Comparison of ENCODE assay signal across 9 cellular contexts in the genomic region with DNA sequence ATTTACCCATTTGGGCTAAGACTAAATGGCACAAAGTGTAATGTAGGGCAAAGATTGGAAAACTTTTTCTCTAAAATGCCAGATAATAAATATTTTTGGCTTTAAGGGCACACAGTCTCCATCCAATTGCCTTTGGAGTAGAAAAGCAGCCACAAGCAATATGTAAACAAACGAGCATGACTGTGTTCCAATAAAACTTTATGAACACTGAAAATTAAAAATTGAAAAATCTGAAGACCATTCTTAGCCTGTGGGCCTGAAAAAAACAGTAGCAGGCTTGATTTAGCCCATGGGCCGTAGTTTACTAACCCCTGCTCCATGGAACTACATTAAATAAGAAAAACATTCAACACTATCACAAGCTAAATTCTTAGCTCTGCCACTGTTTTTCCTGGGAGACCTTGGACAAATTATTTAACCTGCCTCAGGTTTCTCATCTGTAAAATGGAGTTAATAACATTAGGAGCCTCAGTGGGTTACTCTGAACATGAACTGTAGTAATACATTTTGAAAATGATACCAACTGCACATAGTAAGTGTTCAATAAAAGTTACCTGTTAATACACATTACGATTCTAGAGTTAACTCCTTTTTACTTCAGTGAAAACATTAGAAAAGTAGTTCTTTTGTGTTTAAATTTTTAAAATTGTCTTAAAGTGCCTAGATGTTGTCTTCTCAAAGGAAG. TPM values are rescaled to one million over a fixed set of nuclear protein-coding genes. Genes with fewer than 3 reads are reported as not detected.
DNase-seq lines count a peak whose midpoint lies in the region; ATAC-seq, FAIRE-seq and TF ChIP-seq lines count a peak whose summit lies in the region.
"Had no signal": no experiment of that assay in that cellular context is flagged by ENCODE, and none has a peak within 500 bp of the region (broad histone marks: within the 10 kb centered on the region; RNA-seq: fewer than 3 reads in every experiment).

No MANE protein-coding gene starts in this region.

- H2BK5ac ChIP-seq in mesenchymal stem cell (ENCODE audit: low read depth, low read length, poor library complexity, severe bottlenecking), result no peak overlapping the region

- H4K91ac ChIP-seq in mesenchymal stem cell (ENCODE audit: low read length), result no peak overlapping the region

- H4K20me1 ChIP-seq in astrocyte (ENCODE audit: insufficient read depth, low read length), result no peaks in the 10 kb centered on the region

- no peaks in the 10 kb centered on the region for H3K27me3 Mint-ChIP-seq in astrocyte (ENCODE audit: low read depth, unreplicated experiment)

- H4K8ac ChIP-seq in mesenchymal stem cell (ENCODE audit: low read length), result no peak overlapping the region

- FAIRE-seq in astrocyte (lab: Jason Lieb, UNC), result no peak

- WGBS in mesenchymal stem cell, result 88% methylated on average over 2 of the region's 3 CpGs

- peak overlapping the region; percentile 82 for H3K4me3 Mint-ChIP-seq in astrocyte (ENCODE audit: unreplicated experiment)

- H3K36me3 ChIP-seq in left ventricle myocardium inferior (no peaks in the 10 kb centered on the region), astrocyte (ENCODE audit: insufficient read depth, low read length) (no peaks in the 10 kb centered on the region), mesenchymal stem cell (ENCODE audit: control insufficient read depth in 1 of 2, insufficient read depth in 2 of 2, low read depth in 1 of 2, low read length in 2 of 2) (no peaks in the 10 kb centered on the region), vagina (no peaks in the 10 kb centered on the region)

- no peak overlapping the region for H3K4ac ChIP-seq in mesenchymal stem cell (ENCODE audit: low read depth in 1 of 2, low read length in 2 of 2)

- DNase-seq in left ventricle myocardium inferior, result no peak
- no peak for DNase-seq in left cardiac atrium
- DNase-seq in astrocyte (ENCODE audit: low read depth), result no peak
- no peak for DNase-seq in mesenchymal stem cell
- DNase-seq in vagina (ENCODE audit: extremely low spot score in 2 of 2), result no peak
- DNase-seq in caudate nucleus (lab: John Stamatoyannopoulos, UW), result no peak
- no peak for DNase-seq in DMS153 (lab: John Stamatoyannopoulos, UW)
- DNase-seq: DMS79 had no signal

- H3K9ac ChIP-seq in astrocyte (ENCODE audit: low read length), result no peak overlapping the region
- H3K9ac ChIP-seq in mesenchymal stem cell (ENCODE audit: low read length), result peak overlapping the region; percentile 89

- TF ChIP-seq POLR2A in vagina (IDR thresholded peaks at IDR 0.05), result no peak

- H3K4me1 ChIP-seq in left ventricle myocardium inferior, result peaks cover 49% of the 10 kb centered on the region
- peaks cover 4% of the 10 kb centered on the region for H3K4me1 ChIP-seq in astrocyte (ENCODE audit: insufficient read depth, low read length)
- H3K4me1 ChIP-seq in mesenchymal stem cell (ENCODE audit: control insufficient read depth, insufficient read depth, low read depth, low read length), result peaks cover 5% of the 10 kb centered on the region
- H3K4me1 ChIP-seq in vagina, result peaks cover 37% of the 10 kb centered on the region

- TF ChIP-seq CTCF in left ventricle myocardium inferior (IDR thresholded peaks at IDR 0.05; ENCODE audit: borderline replicate concordance), result no peak
- TF ChIP-seq CTCF in astrocyte (IDR thresholded peaks at IDR 0.05; ENCODE audit: insufficient read depth, low read depth, low read length), result no peak
- TF ChIP-seq CTCF in vagina (IDR thresholded peaks at IDR 0.05), result no peak

- peaks cover 4% of the 10 kb centered on the region for H3K36me3 Mint-ChIP-seq in astrocyte (ENCODE audit: low read depth, unreplicated experiment)

- H3K79me2 ChIP-seq in astrocyte (ENCODE audit: insufficient read depth, low read length), result no peaks in the 10 kb centered on the region

- H3K27ac Mint-ChIP-seq in astrocyte (ENCODE audit: unreplicated experiment), result no peak overlapping the region

- H3K4me3 ChIP-seq in left ventricle myocardium inferior (peak overlapping the region; percentile 78), astrocyte (ENCODE audit: insufficient read depth, low read depth, low read length) (no peak overlapping the region), mesenchymal stem cell (ENCODE audit: insufficient read depth in 1 of 2, low read depth in 1 of 2, low read length in 2 of 2) (peak overlapping the region in 1 of 2 experiments; percentile 98), vagina (peak overlapping the region; percentile 76 to 100)

- H3K27me3 ChIP-seq in left ventricle myocardium inferior (ENCODE audit: low read depth) (no peaks in the 10 kb centered on the region), astrocyte (ENCODE audit: insufficient read depth, low read length) (no peaks in the 10 kb centered on the region), mesenchymal stem cell (ENCODE audit: control insufficient read depth in 1 of 2, insufficient read depth in 1 of 2, low read length in 2 of 2) (no peaks in the 10 kb centered on the region), vagina (no peaks in the 10 kb centered on the region)

- no peaks in the 10 kb centered on the region for H3K9me3 Mint-ChIP-seq in astrocyte (ENCODE audit: unreplicated experiment)

- intact Hi-C loops in left ventricle myocardium inferior (cut with micrococcal nuclease) (no loop called here), left cardiac atrium (cut with DNase I) (no loop called here), vagina (cut with DNase I) (no loop called here)

- H3K27ac ChIP-seq in left ventricle myocardium inferior (replicated peaks) (peak overlapping the region; percentile 91), astrocyte (ENCODE audit: low read depth, low read length) (no peak overlapping the region), mesenchymal stem cell (ENCODE audit: low read length, poor library complexity, severe bottlenecking) (no peak overlapping the region), vagina (peak overlapping the region; percentile 94), caudate nucleus (ENCODE audit: low read depth, low read length) (no peak overlapping the region)

- H3K9me3 ChIP-seq in left ventricle myocardium inferior (replicated peaks), result no peaks in the 10 kb centered on the region
- no peaks in the 10 kb centered on the region for H3K9me3 ChIP-seq in astrocyte (ENCODE audit: insufficient read depth, low read depth, low read length)
- no peaks in the 10 kb centered on the region for H3K9me3 ChIP-seq in mesenchymal stem cell (ENCODE audit: control insufficient read depth, low read length)
- no peaks in the 10 kb centered on the region for H3K9me3 ChIP-seq in vagina

- H2AK5ac ChIP-seq in mesenchymal stem cell (ENCODE audit: low read length, severe bottlenecking), result no peak overlapping the region

- H3K18ac ChIP-seq in mesenchymal stem cell (ENCODE audit: low read depth in 1 of 2, low read length in 2 of 2), result no peak overlapping the region

- H2AFZ ChIP-seq in astrocyte (ENCODE audit: low read depth, low read length) (peak overlapping the region; percentile 84), mesenchymal stem cell (ENCODE audit: low read depth, low read length) (no peak overlapping the region)

- ATAC-seq in left cardiac atrium (no peak), HG03432 (IDR thresholded peaks at IDR 0.05; ENCODE audit: unreplicated experiment) (no peak)

- no peak overlapping the region for H2BK120ac ChIP-seq in mesenchymal stem cell (ENCODE audit: low read depth, low read length)

- H3K4me2 ChIP-seq in astrocyte (ENCODE audit: low read length), result peak overlapping the region; percentile 90
- peak overlapping the region; percentile 17 for H3K4me2 ChIP-seq in mesenchymal stem cell (ENCODE audit: low read length, poor library complexity, severe bottlenecking)

- no peaks in the 10 kb centered on the region for H3K79me1 ChIP-seq in mesenchymal stem cell (replicated peaks; ENCODE audit: low read length, poor library complexity, severe bottlenecking)

- H3K23ac ChIP-seq in mesenchymal stem cell (ENCODE audit: low read length in 2 of 2), result no peak overlapping the region

- H2BK12ac ChIP-seq in mesenchymal stem cell (ENCODE audit: low read length in 2 of 2), result no peak overlapping the region

- no peak overlapping the region for H2BK15ac ChIP-seq in mesenchymal stem cell (ENCODE audit: low read depth, poor library complexity, severe bottlenecking)

- no peak overlapping the region for H3K14ac ChIP-seq in mesenchymal stem cell (ENCODE audit: low read length in 2 of 2)

- H3K4me1 Mint-ChIP-seq in astrocyte (ENCODE audit: low read depth, unreplicated experiment), result peaks cover 20% of the 10 kb centered on the region

RNA-seq across cellular contexts. Expression of a gene that starts 1.3 kb away (rescaled TPM):
- total RNA-seq in left ventricle myocardium inferior, result 6.0 TPM
- total RNA-seq in left cardiac atrium, result 10 to 100 TPM in 1 of 2 donors, 1 to 10 TPM in 1; 8.5 to 11.4 TPM
- total RNA-seq in astrocyte, result 62.3 and 70.5 TPM in 2 replicates
- 4.5 TPM for polyA plus RNA-seq in mesenchymal stem cell (2013, experiment 1 of 2)
- 4.3 TPM for polyA plus RNA-seq in mesenchymal stem cell (2013, experiment 2 of 2)
- total RNA-seq in vagina, result 12.3 TPM

RNA-seq across cellular contexts. Expression of a gene that starts 26.7 kb away (rescaled TPM):
- total RNA-seq in left ventricle myocardium inferior, result 7.4 TPM
- 10 to 100 TPM; 17.5 to 18.4 TPM for total RNA-seq in left cardiac atrium
- 14.2 and 14.5 TPM in 2 replicates for total RNA-seq in astrocyte
- 5.4 TPM for polyA plus RNA-seq in mesenchymal stem cell (2013, experiment 1 of 2)
- polyA plus RNA-seq in mesenchymal stem cell (2013, experiment 2 of 2), result 5.6 TPM
- 13.5 TPM for total RNA-seq in vagina

Comparison
In these comparisons a context has a peak if more than half of its experiments do, and no peak if none do; other contexts are left out.
1. H3K27ac ChIP-seq: peak in left ventricle myocardium inferior (single experiment) and vagina (single experiment); none in astrocyte (single experiment), mesenchymal stem cell (single experiment) and caudate nucleus (single experiment).